28 cellular contexts compared by ENCODE assay signal in genomic region chr7:54817125-54817524, GRCh38.
"Had no signal": no experiment of that assay in that cellular context is flagged by ENCODE, and none has a peak within 500 bp of the region (broad histone marks: within the 10 kb centered on the region; RNA-seq: fewer than 3 reads in every experiment).

No MANE protein-coding gene starts in this region.

- FAIRE-seq: pancreas had no signal

- H3K4me1 ChIP-seq: ascending aorta had no signal

- H3K27ac ChIP-seq: ascending aorta, epithelial cell of prostate, esophagus squamous epithelium, pancreas, psoas muscle, suprapubic skin, tibial artery, WERI-Rb-1 had no signal

- DNase-seq: activated CD4-positive, alpha-beta memory T cell treated with anti-CD3 and anti-CD28 coated beads for 36 hours; activated CD4-positive, alpha-beta T cell treated with anti-CD3 and anti-CD28 coated beads, Interleukin-2, amount 10 ng/mL, durations not matched to agents 24 days and 14 days; activated CD8-positive, alpha-beta memory T cell treated with anti-CD3 and anti-CD28 coated beads, Interleukin-2, amount 50 U/mL, for 4 hours; activated gamma-delta T cell; activated naive CD4-positive, alpha-beta T cell treated with anti-CD3 and anti-CD28 coated beads, Interleukin-2, amount 10 ng/mL, durations not matched to agents 7 days and 5 days; activated naive CD8-positive, alpha-beta T cell treated with anti-CD3 and anti-CD28 coated beads, Interleukin-2, amount 10 ng/mL, durations not matched to agents 7 days and 5 days; activated T-cell treated with anti-CD3 and anti-CD28 coated beads, Interleukin-2, amount 50 U/mL, for 1 hour; caudate nucleus; esophagus squamous epithelium; foreskin melanocyte; heart right ventricle; kidney glomerular epithelial cell; left ventricle myocardium superior; midbrain; naive thymus-derived CD4-positive, alpha-beta T cell; nucleus accumbens; pancreas; psoas muscle; stimulated activated CD4-positive, alpha-beta T cell treated with anti-CD3 and anti-CD28 coated beads, Interleukin-15, amount 100 ng/mL, for 24 hours; stimulated activated naive CD4-positive, alpha-beta T cell; T-helper 1 cell; tibial artery; WERI-Rb-1 had no signal

- H3K4me3 ChIP-seq: ascending aorta, esophagus squamous epithelium, heart right ventricle, pancreas, psoas muscle, smooth muscle cell, suprapubic skin, tibial artery had no signal

- H3K9me3 ChIP-seq: ascending aorta, esophagus squamous epithelium, pancreas, psoas muscle, suprapubic skin, tibial artery had no signal

- ATAC-seq: activated CD4-positive, CD25-positive, alpha-beta regulatory T cell treated with anti-CD3 and anti-CD28 coated beads, Interleukin-2, amount 50 U/mL, for 24 hours; left ventricle myocardium superior; naive thymus-derived CD4-positive, alpha-beta T cell; pancreas; psoas muscle had no signal

- H3K4me2 ChIP-seq: smooth muscle cell had no signal

- H3K36me3 ChIP-seq: ascending aorta, esophagus squamous epithelium, heart right ventricle, pancreas, suprapubic skin, tibial artery, WERI-Rb-1 had no signal

- H3K27me3 ChIP-seq: ascending aorta, esophagus squamous epithelium, heart right ventricle, pancreas, suprapubic skin, tibial artery had no signal
